ENCODE assay signal across 8 cellular contexts in the genomic region with DNA sequence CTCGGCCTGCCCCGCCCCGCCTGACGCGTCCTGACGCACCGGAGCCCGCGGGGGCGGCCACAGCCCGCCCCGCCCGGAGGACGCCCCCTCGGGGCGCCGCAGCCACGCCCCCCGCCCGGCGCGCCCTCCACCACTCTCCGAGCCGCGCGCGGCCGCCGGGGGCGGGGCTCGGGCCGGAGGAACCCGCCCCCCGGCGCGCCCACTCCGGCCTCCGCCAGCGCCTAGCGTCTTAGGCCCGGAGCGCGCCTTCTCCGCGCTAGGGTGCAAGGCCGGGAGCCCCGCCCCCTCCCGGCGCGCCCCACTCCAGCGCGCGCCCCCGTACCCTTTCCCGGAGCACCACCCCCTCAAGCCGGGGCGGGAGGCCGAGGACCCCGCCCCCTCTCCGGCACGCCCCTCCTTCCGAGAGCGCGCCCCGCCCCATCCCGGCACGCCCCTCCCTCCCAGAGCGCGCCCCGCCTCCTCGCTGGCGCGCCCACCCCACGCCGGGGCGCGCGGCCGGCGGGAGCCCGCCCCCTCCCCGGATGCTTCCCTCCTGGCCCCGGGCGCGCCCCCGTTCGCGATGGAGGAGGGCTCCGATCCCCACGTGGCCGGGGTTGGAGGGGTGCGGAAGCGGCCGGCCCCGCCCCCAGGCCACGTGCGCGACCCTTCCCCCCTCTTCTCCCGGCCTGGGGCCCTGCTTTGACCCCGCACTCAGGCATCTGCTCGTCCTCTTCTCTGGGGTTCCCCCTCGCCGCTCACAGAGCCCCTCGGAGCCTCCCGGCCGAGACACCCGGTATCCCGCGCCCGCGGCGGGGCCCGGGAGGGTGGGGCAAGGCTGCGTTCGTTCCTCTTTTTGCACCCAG. TPM values are rescaled to one million over a fixed set of nuclear protein-coding genes. Genes with fewer than 3 reads are reported as not detected.
DNase-seq lines count a peak whose midpoint lies in the region; ATAC-seq, FAIRE-seq and TF ChIP-seq lines count a peak whose summit lies in the region.

No MANE protein-coding gene starts in this region.

- H3K36me3 ChIP-seq in PC-3 (ENCODE audit: low read depth, low read length), result no peaks in the 10 kb centered on the region

- peak overlapping the region; percentile 80 for H3K27ac ChIP-seq in PC-3 (ENCODE audit: low read length)

- no peaks in the 10 kb centered on the region for H3K9me3 Mint-ChIP-seq in activated T-cell treated with anti-CD3 and anti-CD28 coated beads, Interleukin-2, amount 50 U/mL, for 24 hours

- H4K20me1 ChIP-seq in PC-3 (ENCODE audit: low read length), result peaks cover 27% of the 10 kb centered on the region

- no peaks in the 10 kb centered on the region for H3K9me2 ChIP-seq in PC-3 (replicated peaks; ENCODE audit: low read length)

- no peak for FAIRE-seq in D721Med (lab: Jason Lieb, UNC)

- intact Hi-C loops in PC-3 (cut with micrococcal nuclease), result no loop called here

- no peaks in the 10 kb centered on the region for H3K27me3 ChIP-seq in PC-3 (ENCODE audit: low read length)

- peak overlapping the region; percentile 94 for H3K27ac Mint-ChIP-seq in activated T-cell treated with anti-CD3 and anti-CD28 coated beads, Interleukin-2, amount 50 U/mL, for 24 hours

- peaks cover 38% of the 10 kb centered on the region for H3K79me2 ChIP-seq in PC-3 (ENCODE audit: low read length)

- H3F3A ChIP-seq in PC-3 (ENCODE audit: low read length, unreplicated experiment), result no peaks in the 10 kb centered on the region

- DNase-seq in D721Med (ENCODE audit: insufficient read length, low spot score), result peak; percentile 84
- peak; percentile 91 for DNase-seq in HuH-7 (ENCODE audit: low spot score)
- DNase-seq in PC-3, result peak; percentile 88
- DNase-seq in activated T-cell treated with anti-CD3 and anti-CD28 coated beads, Interleukin-2, amount 50 U/mL, for 24 hours, result peak; percentile 96
- DNase-seq in myocyte (ENCODE audit: low read depth), result peak; percentile 95
- peak; percentile 77 for DNase-seq in stimulated activated CD8-positive, alpha-beta memory T cell treated with anti-CD3 and anti-CD28 coated beads, Interleukin-7, amount 100 ng/mL, for 24 hours (ENCODE audit: low read depth)

- H3K4me2 ChIP-seq in PC-3 (ENCODE audit: low read length), result peak overlapping the region; percentile 95

- CTCF ChIA-PET in PC-3 (lab: Charles Lee), result interaction anchor here (0.6 to 1.1 kb wide), 3 partner anchors 11 to 66 kb away, joined by 3 to 5 read pairs (median 3); no protein-coding TSS in a partner anchor

- peaks cover 35% of the 10 kb centered on the region for H3K36me3 Mint-ChIP-seq in activated T-cell treated with anti-CD3 and anti-CD28 coated beads, Interleukin-2, amount 50 U/mL, for 24 hours (ENCODE audit: low read depth)

- H3K4me1 Mint-ChIP-seq in activated T-cell treated with anti-CD3 and anti-CD28 coated beads, Interleukin-2, amount 50 U/mL, for 24 hours (ENCODE audit: low read depth), result peaks cover 44% of the 10 kb centered on the region

- H3K4me3 Mint-ChIP-seq in activated T-cell treated with anti-CD3 and anti-CD28 coated beads, Interleukin-2, amount 50 U/mL, for 24 hours, result peak overlapping the region; percentile 80

- H2AFZ ChIP-seq in PC-3 (ENCODE audit: low read length), result peak overlapping the region; percentile 76

- H3K27me3 Mint-ChIP-seq in activated T-cell treated with anti-CD3 and anti-CD28 coated beads, Interleukin-2, amount 50 U/mL, for 24 hours, result no peaks in the 10 kb centered on the region

- TF ChIP-seq CTCF in D721Med (IDR thresholded peaks at IDR 0.05; ENCODE audit: insufficient read depth, missing control alignments) (no peak), PC-3 (conservative IDR thresholded peaks at IDR 0.05; ENCODE audit: low read depth, low read length) (no peak)

- H3K4me3 ChIP-seq in PC-3 (ENCODE audit: low read length), result peak overlapping the region; percentile 75

- H3K4me1 ChIP-seq in PC-3 (ENCODE audit: insufficient read depth, low read length), result peaks cover 10% of the 10 kb centered on the region; the same call in 1 of the 2 replicates

- BruUV-seq in PC-3 (replicated peaks; lab: Mats Ljungman, UMichigan), result no TSS peak

- peak overlapping the region; percentile 97 for H3K9ac ChIP-seq in PC-3 (ENCODE audit: low read length)

- H3K9me3 ChIP-seq in PC-3 (ENCODE audit: low read length), result no peaks in the 10 kb centered on the region

- ATAC-seq in GM21515 (IDR thresholded peaks at IDR 0.05; ENCODE audit: unreplicated experiment), result peak; percentile 48
- ATAC-seq in PC-3, result peak; percentile 70
- ATAC-seq in esophagus mucosa, result peak; percentile 84

- POLR2A ChIA-PET in PC-3 (lab: Charles Lee; ENCODE audit: unreplicated experiment), result no interaction called here

RNA-seq across cellular contexts. Expression of a gene that starts 0.5 kb away (rescaled TPM):
- total RNA-seq in PC-3 (2014; rRNA removed) (15.1 and 20.9 TPM in 2 replicates), esophagus mucosa (23.4 TPM), myocyte (8.6 and 9.7 TPM in 2 replicates)
- 24.3 TPM for polyA plus RNA-seq in myocyte (2012)

RNA-seq across cellular contexts. Expression of a gene that starts 15.6 kb away (rescaled TPM):
- total RNA-seq in PC-3 (2014; rRNA removed) (21.4 and 24.3 TPM in 2 replicates), esophagus mucosa (16.9 TPM), myocyte (9.0 and 9.4 TPM in 2 replicates)
- 18.7 TPM for polyA plus RNA-seq in myocyte (2012)

RNA-seq across cellular contexts. Expression of a gene that starts 21.4 kb away (rescaled TPM):
- total RNA-seq in PC-3 (2014; rRNA removed) (101 and 102 TPM in 2 replicates), esophagus mucosa (50.9 TPM), myocyte (106 and 111 TPM in 2 replicates)
- 59.7 TPM for polyA plus RNA-seq in myocyte (2012)

RNA-seq across cellular contexts. Expression of a gene that starts 41.3 kb away (rescaled TPM):
- 8.4 and 10.3 TPM in 2 replicates for total RNA-seq in PC-3 (2014; rRNA removed)
- total RNA-seq in esophagus mucosa, result 5.5 TPM
- 4.7 and 5.0 TPM in 2 replicates for total RNA-seq in myocyte
- polyA plus RNA-seq in myocyte (2012), result 3.4 TPM

RNA-seq across cellular contexts. Expression of a gene that starts 41.3 kb away (rescaled TPM):
- total RNA-seq in PC-3 (2014; rRNA removed), result 61.5 and 73.7 TPM in 2 replicates
- 45.6 TPM for total RNA-seq in esophagus mucosa
- 73.0 and 97.7 TPM in 2 replicates for total RNA-seq in myocyte
- 51.3 TPM for polyA plus RNA-seq in myocyte (2012)

Comparison
In these comparisons a context has a peak if more than half of its experiments do, and no peak if none do; other contexts are left out.
1. Peak in every context shown above with its lines: DNase-seq, ATAC-seq, H3K4me3 ChIP-seq and H3K27ac ChIP-seq.